15 cellular contexts compared by ENCODE assay signal in genomic region chr11:111820059-111820375, GRCh38. TPM values are rescaled to one million over a fixed set of nuclear protein-coding genes. Genes with fewer than 3 reads are reported as not detected.
DNase-seq lines count a peak whose midpoint lies in the region; ATAC-seq and TF ChIP-seq lines count a peak whose summit lies in the region.
"Had no signal": no experiment of that assay in that cellular context is flagged by ENCODE, and none has a peak within 500 bp of the region (broad histone marks: within the 10 kb centered on the region; RNA-seq: fewer than 3 reads in every experiment).

No MANE protein-coding gene starts in this region.

- H4K20me1 ChIP-seq in GM23248 (ENCODE audit: insufficient read depth) = no peaks in the 10 kb centered on the region
- H4K20me1 ChIP-seq: BLaER1 had no signal

- DNase-seq in GM23248 (no peak), lung (ENCODE audit: low spot score) (no peak), NCI-H1417 (lab: John Stamatoyannopoulos, UW) (no peak), COLO668 (lab: John Stamatoyannopoulos, UW; ENCODE audit: unreplicated experiment) (no peak)
- no peak for DNase-seq in stimulated activated naive CD4-positive, alpha-beta T cell treated with Interleukin-2 at 50 U/mL for 16 hours (lab: John Stamatoyannopoulos, UW)
- DNase-seq: activated CD4-positive, alpha-beta T cell treated with anti-CD3 and anti-CD28 coated beads for 1 hour; activated gamma-delta T cell; Kasumi-1; NCI-H1436 treated with DMSO at 0.1 percent for 48 hours had no signal

- peak overlapping the region; percentile 86 for H3K27ac ChIP-seq in GM23248
- peak overlapping the region; percentile 68 to 84 for H3K27ac ChIP-seq in lung (ENCODE audit: low read depth in 1 of 2, low read length in 1 of 2)
- H3K27ac ChIP-seq in stomach smooth muscle (ENCODE audit: low read length) = peak overlapping the region; percentile 63
- H3K27ac ChIP-seq: BLaER1, colonic mucosa had no signal

- H3K27ac Mint-ChIP-seq in brain = peak overlapping the region in 3 of 5 experiments; percentile 24 to 77 (median 38)
- H3K27ac Mint-ChIP-seq: GM23338; stimulated activated naive CD8-positive, alpha-beta T cell treated with anti-CD3 and anti-CD28 coated beads, Interleukin-15, Interleukin-2, amounts not matched to agents 100 ng/mL and 50 ng/mL, for 24 hours had no signal

- no peak for ATAC-seq in lung (ENCODE audit: insufficient read depth, low FRiP score)
- ATAC-seq: GM23338 had no signal

- peaks cover 38% of the 10 kb centered on the region for H3F3A ChIP-seq in GM23248 (ENCODE audit: insufficient read depth)

- H3K79me2 ChIP-seq in GM23248 (ENCODE audit: insufficient read depth) = no peaks in the 10 kb centered on the region

- H2AFZ ChIP-seq in GM23248 = 0 out of 2 replicates have a peak overlapping the region, but pooled peaks have one; percentile 2
- H2AFZ ChIP-seq: GM23338 had no signal

- H3K27me3 ChIP-seq in GM23248 (replicated peaks; ENCODE audit: insufficient read depth) (no peaks in the 10 kb centered on the region), lung (ENCODE audit: control insufficient read depth, insufficient read depth) (no peaks in the 10 kb centered on the region), stomach smooth muscle (ENCODE audit: control insufficient read depth in 1 of 2, insufficient read depth in 2 of 2, low read length in 2 of 2) (no peaks in the 10 kb centered on the region)
- H3K27me3 ChIP-seq: BLaER1, colonic mucosa had no signal

- H3K9me2 ChIP-seq in GM23248 (ENCODE audit: insufficient read depth) = no peaks in the 10 kb centered on the region

- peaks cover 57% of the 10 kb centered on the region for H3K36me3 Mint-ChIP-seq in brain

- TF ChIP-seq CTCF in brain (conservative IDR thresholded peaks at IDR 0.05) (no peak), lung (IDR thresholded peaks at IDR 0.05; ENCODE audit: control extremely low read depth, extremely low read depth) (no peak)

- in situ Hi-C loops in GM23248 (cut with MboI) = no loop called here

- H3K4me1 ChIP-seq in GM23248 (ENCODE audit: insufficient read depth) (peaks cover 27% of the 10 kb centered on the region), lung (ENCODE audit: control insufficient read depth in 2 of 2, insufficient read depth in 2 of 2, low read length in 2 of 2) (peaks cover 3 to 17% of the 10 kb centered on the region in 2 donors), stomach smooth muscle (ENCODE audit: control insufficient read depth, insufficient read depth, low read length) (peaks cover 11% of the 10 kb centered on the region)
- H3K4me1 ChIP-seq: colonic mucosa had no signal

- no peaks in the 10 kb centered on the region for H3K27me3 Mint-ChIP-seq in brain
- H3K27me3 Mint-ChIP-seq: stimulated activated naive CD8-positive, alpha-beta T cell treated with anti-CD3 and anti-CD28 coated beads, Interleukin-15, Interleukin-2, amounts not matched to agents 100 ng/mL and 50 ng/mL, for 24 hours had no signal

- WGBS in GM23248 (ENCODE audit: low coverage in 1 of 2, low lambda C conversion rate in 2 of 2, missing lambda C conversion rate in 2 of 2), 2 experiments = 97 to 100% methylated on average over 2 of the region's 2 CpGs
- 93 to 98% methylated on average over 2 of the region's 2 CpGs for WGBS in lung, 2 donors

- H3K9ac ChIP-seq in GM23248 (peak overlapping the region; percentile 57), stomach smooth muscle (ENCODE audit: low read length in 2 of 2) (peak overlapping the region in 1 of 2 donors; percentile 1)
- H3K9ac ChIP-seq: BLaER1 had no signal

- H3K4me1 Mint-ChIP-seq in brain = no peaks in the 10 kb centered on the region

- H3K4me3 ChIP-seq in GM23248 (no peak overlapping the region), lung (no peak overlapping the region), stomach smooth muscle (ENCODE audit: low read length in 2 of 2) (no peak overlapping the region)
- H3K4me3 ChIP-seq: BLaER1, colonic mucosa, GM23338 had no signal

- H3K36me3 ChIP-seq in GM23248 (ENCODE audit: low read depth) (no peaks in the 10 kb centered on the region), lung (ENCODE audit: control insufficient read depth in 2 of 2, insufficient read depth in 2 of 2, low read length in 2 of 2) (peaks cover 0 to 1% of the 10 kb centered on the region in 2 donors), stomach smooth muscle (ENCODE audit: control insufficient read depth in 2 of 2, insufficient read depth in 2 of 2, low read length in 2 of 2) (no peaks in the 10 kb centered on the region)
- H3K36me3 ChIP-seq: colonic mucosa had no signal

- H3K9me3 Mint-ChIP-seq in brain = no peaks in the 10 kb centered on the region
- H3K9me3 Mint-ChIP-seq: GM23338; stimulated activated naive CD8-positive, alpha-beta T cell treated with anti-CD3 and anti-CD28 coated beads, Interleukin-15, Interleukin-2, amounts not matched to agents 100 ng/mL and 50 ng/mL, for 24 hours had no signal

- no peaks in the 10 kb centered on the region for H3K9me3 ChIP-seq in GM23248 (ENCODE audit: low read depth)
- H3K9me3 ChIP-seq in lung (ENCODE audit: control insufficient read depth in 2 of 2, insufficient read depth in 1 of 2, low read length in 1 of 2) = peaks cover 0 to 1% of the 10 kb centered on the region in 2 donors
- no peaks in the 10 kb centered on the region for H3K9me3 ChIP-seq in stomach smooth muscle (ENCODE audit: control insufficient read depth in 2 of 2, low read length in 2 of 2)
- H3K9me3 ChIP-seq: BLaER1, colonic mucosa had no signal

- H3K4me3 Mint-ChIP-seq in brain = no peak overlapping the region
- H3K4me3 Mint-ChIP-seq: GM23338; stimulated activated naive CD8-positive, alpha-beta T cell treated with anti-CD3 and anti-CD28 coated beads, Interleukin-15, Interleukin-2, amounts not matched to agents 100 ng/mL and 50 ng/mL, for 24 hours had no signal

- peak overlapping the region; percentile 44 for H3K4me2 ChIP-seq in GM23248 (ENCODE audit: unreplicated experiment)
- H3K4me2 ChIP-seq: BLaER1, GM23338 had no signal

RNA-seq across cellular contexts. Expression of gene ALG9, which starts 51.4 kb away (rescaled TPM):
- 36.3 and 42.4 TPM in 2 replicates for total RNA-seq in GM23248 (2014; rRNA removed; shearing (Covaris generic))
- polyA plus RNA-seq in GM23248 (2016; fragmentation: Nextera tagmentation; extraction: Ambion mirVana) = 24.5 and 24.7 TPM in 2 replicates
- 31.5 TPM for polyA plus RNA-seq in brain (ENCODE audit: insufficient read depth, low read depth, low replicate concordance)
- total RNA-seq in lung = 10 to 100 TPM; 24.7 to 43.4 TPM
- polyA plus RNA-seq in lung = 10 to 100 TPM; 11.4 to 27.2 TPM

RNA-seq across cellular contexts. Expression of gene PPP2R1B, which starts 53.8 kb away (rescaled TPM):
- total RNA-seq in GM23248 (2014; rRNA removed; shearing (Covaris generic)) = 24.8 and 25.1 TPM in 2 replicates
- polyA plus RNA-seq in GM23248 (2016; fragmentation: Nextera tagmentation; extraction: Ambion mirVana) (22.1 and 26.2 TPM in 2 replicates), brain (ENCODE audit: insufficient read depth, low read depth, low replicate concordance) (15.3 TPM), lung (10 to 100 TPM in 1 of 2 donors, 1 to 10 TPM in 1; 8.3 to 10.9 TPM)
- 10 to 100 TPM; 30.0 to 71.5 TPM for total RNA-seq in lung

RNA-seq across cellular contexts. Expression of gene FDXACB1, which starts 58.9 kb away (rescaled TPM):
- total RNA-seq in GM23248 (2014; rRNA removed; shearing (Covaris generic)) = 1.4 and 2.2 TPM in 2 replicates
- polyA plus RNA-seq in GM23248 (2016; fragmentation: Nextera tagmentation; extraction: Ambion mirVana) = 2.1 TPM in 2 replicates
- polyA plus RNA-seq in brain (ENCODE audit: insufficient read depth, low read depth, low replicate concordance) = 1.7 TPM
- total RNA-seq in lung = 1 to 10 TPM; 2.4 to 2.7 TPM
- 1 to 10 TPM; 2.2 to 2.3 TPM for polyA plus RNA-seq in lung

RNA-seq across cellular contexts. Expression of gene CFAP68, which starts 59.3 kb away (rescaled TPM):
- 7.6 and 9.9 TPM in 2 replicates for total RNA-seq in GM23248 (2014; rRNA removed; shearing (Covaris generic))
- polyA plus RNA-seq in GM23248 (2016; fragmentation: Nextera tagmentation; extraction: Ambion mirVana) (20.2 and 23.8 TPM in 2 replicates), brain (ENCODE audit: insufficient read depth, low read depth, low replicate concordance) (54.4 TPM), lung (10 to 100 TPM; 15.2 to 49.0 TPM)
- total RNA-seq in lung = 10 to 100 TPM; 17.5 to 27.4 TPM
